Comparison of ENCODE assay signal across 1 cellular context in the genomic region with DNA sequence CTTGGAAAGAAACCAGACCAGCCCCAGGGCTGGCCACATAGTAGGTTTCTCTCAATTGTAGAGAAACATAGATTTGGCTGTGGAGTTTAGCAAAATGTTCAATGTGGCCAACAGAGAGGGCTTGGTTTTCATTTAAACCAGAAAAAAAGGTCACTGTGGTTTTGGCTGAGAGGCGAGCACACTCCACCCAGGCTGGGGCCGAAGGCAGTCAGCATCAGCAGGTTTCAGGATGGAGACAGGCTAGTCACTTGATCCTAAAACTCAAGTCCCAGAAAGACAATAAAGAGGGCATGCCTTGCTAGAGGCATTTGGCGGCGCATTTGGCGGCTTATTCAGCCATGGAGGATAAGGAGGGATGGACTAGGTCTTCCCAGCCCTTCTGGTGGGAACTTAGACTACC.
TF ChIP-seq lines count a peak whose summit lies in the region.

No MANE protein-coding gene starts in this region.

TF ChIP-seq in HCT116, 20 proteins besides CTCF, POLR2A, EP300 and RAD21:
- TF ChIP-seq, protein P1, sequence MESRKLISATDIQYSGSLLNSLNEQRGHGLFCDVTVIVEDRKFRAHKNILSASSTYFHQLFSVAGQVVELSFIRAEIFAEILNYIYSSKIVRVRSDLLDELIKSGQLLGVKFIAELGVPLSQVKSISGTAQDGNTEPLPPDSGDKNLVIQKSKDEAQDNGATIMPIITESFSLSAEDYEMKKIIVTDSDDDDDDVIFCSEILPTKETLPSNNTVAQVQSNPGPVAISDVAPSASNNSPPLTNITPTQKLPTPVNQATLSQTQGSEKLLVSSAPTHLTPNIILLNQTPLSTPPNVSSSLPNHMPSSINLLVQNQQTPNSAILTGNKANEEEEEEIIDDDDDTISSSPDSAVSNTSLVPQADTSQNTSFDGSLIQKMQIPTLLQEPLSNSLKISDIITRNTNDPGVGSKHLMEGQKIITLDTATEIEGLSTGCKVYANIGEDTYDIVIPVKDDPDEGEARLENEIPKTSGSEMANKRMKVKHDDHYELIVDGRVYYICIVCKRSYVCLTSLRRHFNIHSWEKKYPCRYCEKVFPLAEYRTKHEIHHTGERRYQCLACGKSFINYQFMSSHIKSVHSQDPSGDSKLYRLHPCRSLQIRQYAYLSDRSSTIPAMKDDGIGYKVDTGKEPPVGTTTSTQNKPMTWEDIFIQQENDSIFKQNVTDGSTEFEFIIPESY (IDR thresholded peaks at IDR 0.05; ENCODE audit: extremely low read depth, insufficient replicate concordance, low read length): no peak
- TF ChIP-seq, protein P2, sequence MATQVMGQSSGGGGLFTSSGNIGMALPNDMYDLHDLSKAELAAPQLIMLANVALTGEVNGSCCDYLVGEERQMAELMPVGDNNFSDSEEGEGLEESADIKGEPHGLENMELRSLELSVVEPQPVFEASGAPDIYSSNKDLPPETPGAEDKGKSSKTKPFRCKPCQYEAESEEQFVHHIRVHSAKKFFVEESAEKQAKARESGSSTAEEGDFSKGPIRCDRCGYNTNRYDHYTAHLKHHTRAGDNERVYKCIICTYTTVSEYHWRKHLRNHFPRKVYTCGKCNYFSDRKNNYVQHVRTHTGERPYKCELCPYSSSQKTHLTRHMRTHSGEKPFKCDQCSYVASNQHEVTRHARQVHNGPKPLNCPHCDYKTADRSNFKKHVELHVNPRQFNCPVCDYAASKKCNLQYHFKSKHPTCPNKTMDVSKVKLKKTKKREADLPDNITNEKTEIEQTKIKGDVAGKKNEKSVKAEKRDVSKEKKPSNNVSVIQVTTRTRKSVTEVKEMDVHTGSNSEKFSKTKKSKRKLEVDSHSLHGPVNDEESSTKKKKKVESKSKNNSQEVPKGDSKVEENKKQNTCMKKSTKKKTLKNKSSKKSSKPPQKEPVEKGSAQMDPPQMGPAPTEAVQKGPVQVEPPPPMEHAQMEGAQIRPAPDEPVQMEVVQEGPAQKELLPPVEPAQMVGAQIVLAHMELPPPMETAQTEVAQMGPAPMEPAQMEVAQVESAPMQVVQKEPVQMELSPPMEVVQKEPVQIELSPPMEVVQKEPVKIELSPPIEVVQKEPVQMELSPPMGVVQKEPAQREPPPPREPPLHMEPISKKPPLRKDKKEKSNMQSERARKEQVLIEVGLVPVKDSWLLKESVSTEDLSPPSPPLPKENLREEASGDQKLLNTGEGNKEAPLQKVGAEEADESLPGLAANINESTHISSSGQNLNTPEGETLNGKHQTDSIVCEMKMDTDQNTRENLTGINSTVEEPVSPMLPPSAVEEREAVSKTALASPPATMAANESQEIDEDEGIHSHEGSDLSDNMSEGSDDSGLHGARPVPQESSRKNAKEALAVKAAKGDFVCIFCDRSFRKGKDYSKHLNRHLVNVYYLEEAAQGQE (IDR thresholded peaks at IDR 0.05; ENCODE audit: low read depth): no peak
- TF ChIP-seq EZH2phosphoT487 (IDR thresholded peaks at IDR 0.05; ENCODE audit: borderline replicate concordance) (no peak), SP1 (IDR thresholded peaks at IDR 0.05; ENCODE audit: low read depth) (no peak), POLR2AphosphoS5 (IDR thresholded peaks at IDR 0.05; ENCODE audit: low read depth, low read length) (no peak), ZFX (IDR thresholded peaks at IDR 0.05) (no peak), CBX3 (IDR thresholded peaks at IDR 0.05; ENCODE audit: low read depth) (no peak), TCF7L2 (IDR thresholded peaks at IDR 0.05; ENCODE audit: borderline replicate concordance, extremely low read depth, insufficient read depth, insufficient read length) (no peak), FOSL1 (IDR thresholded peaks at IDR 0.05; ENCODE audit: low read depth) (no peak), EZH2 (IDR thresholded peaks at IDR 0.05) (no peak), JUND (IDR thresholded peaks at IDR 0.05) (no peak), ELF1 (IDR thresholded peaks at IDR 0.05; ENCODE audit: borderline replicate concordance, low read depth) (no peak), SIN3A (IDR thresholded peaks at IDR 0.05; ENCODE audit: low read depth) (no peak), CEBPB (IDR thresholded peaks at IDR 0.05; ENCODE audit: low read depth) (no peak)
